In genomic region chr19:47263169-47263560, GRCh38 we compare ENCODE assay signal across 22 cellular contexts. TPM values are rescaled to one million over a fixed set of nuclear protein-coding genes. Genes with fewer than 3 reads are reported as not detected.
DNase-seq lines count a peak whose midpoint lies in the region; ATAC-seq, FAIRE-seq and TF ChIP-seq lines count a peak whose summit lies in the region.
"Had no signal": no experiment of that assay in that cellular context is flagged by ENCODE, and none has a peak within 500 bp of the region (broad histone marks: within the 10 kb centered on the region; RNA-seq: fewer than 3 reads in every experiment).

No MANE protein-coding gene starts in this region.

- TF ChIP-seq POLR2A in GM12878 (IDR thresholded peaks at IDR 0.05; ENCODE audit: low read depth, low read length), result no peak

- peaks cover 27% of the 10 kb centered on the region for H3K4me1 ChIP-seq in BLaER1
- H3K4me1 ChIP-seq in KMS-11 (ENCODE audit: low read depth, poor library complexity, severe bottlenecking), result peaks cover 28% of the 10 kb centered on the region
- peaks cover 10% of the 10 kb centered on the region for H3K4me1 ChIP-seq in GM12878 (ENCODE audit: control insufficient read depth, insufficient read depth, low read length)
- H3K4me1 ChIP-seq in neutrophil (ENCODE audit: control insufficient read depth in 1 of 2, insufficient read depth in 1 of 2, low read depth in 1 of 2, low read length in 1 of 2), result peaks cover 10 to 25% of the 10 kb centered on the region in 2 experiments

- no peak for DNase-seq in GM12878 (ENCODE audit: low read depth, low spot score)
- DNase-seq in DMS153 treated with DMSO at 0.1 percent for 48 hours (lab: John Stamatoyannopoulos, UW; ENCODE audit: unreplicated experiment), result no peak
- DNase-seq in activated CD4-positive, CD25-positive, alpha-beta regulatory T cell (lab: John Stamatoyannopoulos, UW), result no peak
- DNase-seq in HEK293T (ENCODE audit: extremely low spot score), result no peak
- no peak for DNase-seq in DMS79 treated with DMSO at 0.1 percent for 48 hours (lab: John Stamatoyannopoulos, UW)
- DNase-seq: CD4-positive, CD25-positive, alpha-beta regulatory T cell; COR-L47; DND-41; HFFc6; NCI-H1092 treated with DMSO at 0.1 percent for 48 hours; NCI-H1436 treated with DMSO at 0.1 percent for 48 hours; NCI-H1930; NCI-H226; NCI-H510A treated with DMSO at 0.1 percent for 48 hours; NCI-H774 had no signal

- POLR2A ChIA-PET in GM12878 (lab: Charles Lee), result interaction anchor here (0.6 to 2.6 kb wide), 3 partner anchors 9 to 393 kb away, joined by 3 to 22 read pairs (median 5); partner anchors contain the start of gene INAFM1
- POLR2A ChIA-PET in HEK293T (lab: Yijun Ruan, JAX), result no interaction called here

- H3K27ac ChIP-seq in BLaER1, result 0 out of 2 replicates have a peak overlapping the region, but pooled peaks have one; percentile 43
- H3K27ac ChIP-seq in KMS-11, result peak overlapping the region; percentile 71
- peak overlapping the region; percentile 30; the same call in 1 of the 2 replicates for H3K27ac ChIP-seq in GM12878 (ENCODE audit: control insufficient read depth, insufficient read depth)
- peak overlapping the region; percentile 82 for H3K27ac ChIP-seq in neutrophil

- SMC1A ChIA-PET in GM12878 (lab: Charles Lee; ENCODE audit: uncharacterized antibody, unreplicated experiment), result interaction anchor here (0.9 to 1.1 kb wide), 2 partner anchors 9 to 11 kb away, joined by 3 to 4 read pairs; partner anchors contain the start of gene INAFM1

- no peak for TF ChIP-seq EP300 in GM12878 (IDR thresholded peaks at IDR 0.05; ENCODE audit: borderline replicate concordance in 1 of 2, control insufficient read depth in 1 of 2, low read depth in 2 of 2, low read length in 2 of 2)

- H3K9me3 ChIP-seq in BLaER1 (no peaks in the 10 kb centered on the region), GM12878 (replicated peaks; ENCODE audit: control insufficient read depth, insufficient read depth, low read length) (no peaks in the 10 kb centered on the region), neutrophil (no peaks in the 10 kb centered on the region)

- 90% methylated on average over 6 of the region's 6 CpGs for WGBS in GM12878 (ENCODE audit: insufficient coverage, insufficient replicate concordance, low lambda C conversion rate, missing lambda C conversion rate)

- no peak overlapping the region for H3K9ac ChIP-seq in BLaER1
- H3K9ac ChIP-seq in KMS-11, result no peak overlapping the region
- no peak overlapping the region for H3K9ac ChIP-seq in GM12878 (ENCODE audit: control insufficient read depth, insufficient read depth, low read length)

- no TSS peak for BruUV-seq in GM12878 (replicated peaks; lab: Mats Ljungman, UMichigan)

- in situ Hi-C loops in GM12878 (cut with MboI), result no loop called here

- 0 out of 2 replicates have a peak, but pooled peaks cover 6% of the 10 kb centered on the region for H3K79me2 ChIP-seq in KMS-11 (ENCODE audit: insufficient read depth, low read depth)
- H3K79me2 ChIP-seq in GM12878 (ENCODE audit: control insufficient read depth, insufficient read depth, low read length), result peaks cover 2% of the 10 kb centered on the region

- intact Hi-C loops in GM12878 (cut with micrococcal nuclease; ENCODE audit: unreplicated experiment), result no loop called here

- peaks cover 31% of the 10 kb centered on the region for H4K20me1 ChIP-seq in BLaER1
- no peaks in the 10 kb centered on the region for H4K20me1 ChIP-seq in KMS-11 (ENCODE audit: insufficient read depth)
- no peaks in the 10 kb centered on the region for H4K20me1 ChIP-seq in GM12878 (ENCODE audit: control insufficient read depth, insufficient read depth)

- no peaks in the 10 kb centered on the region for H3K27me3 ChIP-seq in BLaER1
- H3K27me3 ChIP-seq in KMS-11 (ENCODE audit: insufficient read depth, low read depth), result no peaks in the 10 kb centered on the region
- no peaks in the 10 kb centered on the region for H3K27me3 ChIP-seq in GM12878 (replicated peaks in 1 of 2; ENCODE audit: control insufficient read depth in 2 of 2, insufficient read depth in 2 of 2, low read length in 1 of 2)
- H3K27me3 ChIP-seq in neutrophil, result no peaks in the 10 kb centered on the region

- H3K4me3 ChIP-seq in BLaER1 (no peak overlapping the region), KMS-11 (IDR thresholded peaks at IDR 0.05; ENCODE audit: insufficient read depth, low read depth, low read length) (no peak overlapping the region), GM12878 (no peak overlapping the region), neutrophil (ENCODE audit: low read depth in 1 of 2, low read length in 1 of 2) (no peak overlapping the region)

- CTCF ChIA-PET in GM12878 (lab: Yijun Ruan, JAX) (interaction anchor here (0.5 to 2.4 kb wide), 8 partner anchors 9 to 337 kb away, joined by 3 to 13 read pairs (median 3); partner anchors contain the start of gene INAFM1), HEK293T (lab: Yijun Ruan, JAX) (no interaction called here)

- peak; percentile 8; the same call in 1 of the 3 replicates for ATAC-seq in GM12878
- ATAC-seq: Right ventricle myocardium inferior had no signal

- H3K4me2 ChIP-seq in BLaER1 (0 out of 2 replicates have a peak overlapping the region, but pooled peaks have one; percentile 40), KMS-11 (peak overlapping the region; percentile 26; the same call in 1 of the 2 replicates), GM12878 (ENCODE audit: control insufficient read depth, insufficient read depth) (no peak overlapping the region)

- FAIRE-seq in GM12878 (lab: Jason Lieb, UNC), result no peak
- FAIRE-seq: A204.1, H1, RCC 7860 had no signal

- RAD21 ChIA-PET in GM12878 (lab: Charles Lee; ENCODE audit: unreplicated experiment), result interaction anchor here (0.7 kb wide), 1 partner anchor 19 kb away, joined by 4 read pairs; no protein-coding TSS in a partner anchor

- no peak for TF ChIP-seq RAD21 in GM12878 (IDR thresholded peaks at IDR 0.05; ENCODE audit: insufficient read depth, low read depth, low read length)

- TF ChIP-seq CTCF in KMS-11 (conservative IDR thresholded peaks at IDR 0.05; ENCODE audit: low read depth, low read length), result no peak
- TF ChIP-seq CTCF in GM12878 (IDR thresholded peaks at IDR 0.05 in 2 of 3, conservative IDR thresholded peaks at IDR 0.05 in 1 of 3; ENCODE audit: control insufficient read depth in 2 of 3, extremely low read depth in 1 of 3, insufficient read depth in 1 of 3, low read depth in 3 of 3, low read length in 3 of 3), result no peak
- no peak for TF ChIP-seq CTCF in neutrophil (IDR thresholded peaks at IDR 0.05)

- peaks cover 94% of the 10 kb centered on the region for H3K36me3 ChIP-seq in BLaER1
- H3K36me3 ChIP-seq in KMS-11 (ENCODE audit: insufficient read depth), result no peaks in the 10 kb centered on the region
- peaks cover 10 to 17% of the 10 kb centered on the region in 2 experiments; a peak in 3 of 4 replicates for H3K36me3 ChIP-seq in GM12878 (ENCODE audit: control insufficient read depth in 2 of 2, insufficient read depth in 2 of 2, low read length in 1 of 2)
- H3K36me3 ChIP-seq in neutrophil, result peaks cover 89% of the 10 kb centered on the region

- H2AFZ ChIP-seq in KMS-11 (ENCODE audit: low read depth) (no peak overlapping the region), GM12878 (ENCODE audit: control insufficient read depth, low read depth, low read length) (no peak overlapping the region)

RNA-seq across cellular contexts. Expression of gene CCDC9, which starts 6.8 kb away (rescaled TPM):
- total RNA-seq in GM12878 (2013; cell fraction: nucleolus; rRNA removed), result 10.2 and 14.9 TPM in 2 replicates
- total RNA-seq in GM12878 (2014; rRNA removed), result 6.4 and 7.1 TPM in 2 replicates
- 2.9 and 4.9 TPM in 2 replicates for total RNA-seq in GM12878 (2014; rRNA removed; fragmentation: Illumina TruSeq; extraction: Trizol)
- 16.7 and 17.5 TPM in 2 replicates for total RNA-seq in GM12878 (2021)
- 5.3 TPM for polyA plus RNA-seq in GM12878 (2011; ENCODE audit: low read depth)
- 3.3 and 3.9 TPM in 2 replicates for polyA plus RNA-seq in GM12878 (2011; rRNA removed)
- polyA plus RNA-seq in GM12878 (2011; cell fraction: cytosol; rRNA removed), result 4.2 and 4.4 TPM in 2 replicates
- 5.0 and 13.4 TPM in 2 replicates for polyA plus RNA-seq in GM12878 (2011; cell fraction: nucleus; rRNA removed)
- 13.9 and 24.3 TPM in 2 replicates for polyA plus RNA-seq in GM12878 (2012)
- polyA plus RNA-seq in GM12878 (2014; fragmentation: Illumina TruSeq; extraction: Trizol), result 1.7 and 7.7 TPM in 2 replicates
- polyA plus RNA-seq in GM12878 (2014; fragmentation: Nextera tagmentation; extraction: Ambion mirVana), result under 1 TPM in 1 of 2 experiments, not detected in 1; 0.18 TPM
- polyA plus RNA-seq in GM12878 (2014; rRNA removed), result 10.1 and 13.2 TPM in 2 replicates
- polyA plus RNA-seq in GM12878 (2016; fragmentation: Nextera tagmentation; extraction: Ambion mirVana), result 1 to 10 TPM; 6.9 to 9.1 TPM
- polyA minus RNA-seq in GM12878 (2011; rRNA and poly(A)+ RNA removed), result 3.0 and 4.8 TPM in 2 replicates
- 1.2 and 1.6 TPM in 2 replicates for polyA minus RNA-seq in GM12878 (2011; cell fraction: cytosol; rRNA and poly(A)+ RNA removed)
- polyA minus RNA-seq in GM12878 (2011; cell fraction: nucleus; rRNA and poly(A)+ RNA removed), result 2.0 and 2.3 TPM in 2 replicates

RNA-seq across cellular contexts. Expression of gene INAFM1, which starts 11.5 kb away (rescaled TPM):
- total RNA-seq in GM12878 (2013; cell fraction: nucleolus; rRNA removed), result 1.2 and 2.7 TPM in 2 replicates
- total RNA-seq in GM12878 (2014; rRNA removed), result 2.0 and 2.1 TPM in 2 replicates
- 0.51 and 0.63 TPM in 2 replicates for total RNA-seq in GM12878 (2014; rRNA removed; fragmentation: Illumina TruSeq; extraction: Trizol)
- 6.1 and 6.8 TPM in 2 replicates for total RNA-seq in GM12878 (2021)
- 0.46 TPM for polyA plus RNA-seq in GM12878 (2011; ENCODE audit: low read depth)
- 0.40 and 0.86 TPM in 2 replicates for polyA plus RNA-seq in GM12878 (2011; rRNA removed)
- 1.2 and 1.5 TPM in 2 replicates for polyA plus RNA-seq in GM12878 (2011; cell fraction: cytosol; rRNA removed)
- 4.8 and 6.7 TPM in 2 replicates for polyA plus RNA-seq in GM12878 (2011; cell fraction: nucleus; rRNA removed)
- polyA plus RNA-seq in GM12878 (2012), result 3.8 and 5.8 TPM in 2 replicates
- polyA plus RNA-seq in GM12878 (2014; fragmentation: Illumina TruSeq; extraction: Trizol), result 0.30 and 0.57 TPM in 2 replicates
- under 1 TPM in 1 of 2 experiments, not detected in 1; 0.58 TPM for polyA plus RNA-seq in GM12878 (2014; fragmentation: Nextera tagmentation; extraction: Ambion mirVana)
- polyA plus RNA-seq in GM12878 (2014; rRNA removed), result 4.5 and 4.8 TPM in 2 replicates
- polyA plus RNA-seq in GM12878 (2016; fragmentation: Nextera tagmentation; extraction: Ambion mirVana), result 1 to 10 TPM; 1.1 to 1.4 TPM
- 0.57 TPM in 1 of 2 replicates, not detected in the other for polyA minus RNA-seq in GM12878 (2011; rRNA and poly(A)+ RNA removed)
- polyA minus RNA-seq in GM12878 (2011; cell fraction: cytosol; rRNA and poly(A)+ RNA removed), result 0.94 TPM in 1 of 2 replicates, not detected in the other
- 1.5 and 2.1 TPM in 2 replicates for polyA minus RNA-seq in GM12878 (2011; cell fraction: nucleus; rRNA and poly(A)+ RNA removed)

RNA-seq across cellular contexts. Expression of gene BBC3, which starts 32.2 kb away (rescaled TPM):
- 12.0 and 13.5 TPM in 2 replicates for total RNA-seq in GM12878 (2013; cell fraction: nucleolus; rRNA removed)
- total RNA-seq in GM12878 (2014; rRNA removed) (14.0 and 15.2 TPM in 2 replicates), GM12878 (2014; rRNA removed; fragmentation: Illumina TruSeq; extraction: Trizol) (6.2 and 6.5 TPM in 2 replicates), GM12878 (2021) (17.9 and 18.1 TPM in 2 replicates)
- polyA plus RNA-seq in GM12878 (2011; ENCODE audit: low read depth), result 2.0 TPM
- polyA plus RNA-seq in GM12878 (2011; rRNA removed) (5.2 and 7.6 TPM in 2 replicates), GM12878 (2014; fragmentation: Illumina TruSeq; extraction: Trizol) (0.24 and 2.2 TPM in 2 replicates), GM12878 (2014; fragmentation: Nextera tagmentation; extraction: Ambion mirVana) (under 1 TPM; 0.10 to 0.27 TPM), GM12878 (2014; rRNA removed) (17.2 and 21.2 TPM in 2 replicates), GM12878 (2016; fragmentation: Nextera tagmentation; extraction: Ambion mirVana) (1 to 10 TPM; 7.5 to 7.8 TPM)
- 11.6 and 16.6 TPM in 2 replicates for polyA plus RNA-seq in GM12878 (2011; cell fraction: cytosol; rRNA removed)
- 17.5 and 18.4 TPM in 2 replicates for polyA plus RNA-seq in GM12878 (2011; cell fraction: nucleus; rRNA removed)
- polyA plus RNA-seq in GM12878 (2012), result 13.0 and 15.8 TPM in 2 replicates
- polyA minus RNA-seq in GM12878 (2011; rRNA and poly(A)+ RNA removed), result 4.2 and 8.8 TPM in 2 replicates
- 7.2 and 9.5 TPM in 2 replicates for polyA minus RNA-seq in GM12878 (2011; cell fraction: cytosol; rRNA and poly(A)+ RNA removed)
- 5.4 and 8.3 TPM in 2 replicates for polyA minus RNA-seq in GM12878 (2011; cell fraction: nucleus; rRNA and poly(A)+ RNA removed)

RNA-seq across cellular contexts. Expression of gene C5AR1, which starts 46.5 kb away (rescaled TPM):
- 1.2 and 1.5 TPM in 2 replicates for total RNA-seq in GM12878 (2013; cell fraction: nucleolus; rRNA removed)
- total RNA-seq in GM12878 (2014; rRNA removed) (0.05 and 0.17 TPM in 2 replicates), GM12878 (2014; rRNA removed; fragmentation: Illumina TruSeq; extraction: Trizol) (0.04 and 0.09 TPM in 2 replicates), GM12878 (2021) (0.13 and 0.26 TPM in 2 replicates)
- 0.10 TPM for polyA plus RNA-seq in GM12878 (2011; ENCODE audit: low read depth)
- polyA plus RNA-seq in GM12878 (2011; rRNA removed) (0.40 and 1.5 TPM in 2 replicates), GM12878 (2014; fragmentation: Illumina TruSeq; extraction: Trizol) (0.15 TPM in 1 of 2 replicates, not detected in the other), GM12878 (2014; fragmentation: Nextera tagmentation; extraction: Ambion mirVana) (under 1 TPM; 0.07 to 0.19 TPM), GM12878 (2014; rRNA removed) (0.06 and 0.15 TPM in 2 replicates), GM12878 (2016; fragmentation: Nextera tagmentation; extraction: Ambion mirVana) (under 1 TPM; 0.27 to 0.29 TPM)
- 1.1 and 1.3 TPM in 2 replicates for polyA plus RNA-seq in GM12878 (2011; cell fraction: cytosol; rRNA removed)
- polyA plus RNA-seq in GM12878 (2011; cell fraction: nucleus; rRNA removed), result 0.55 and 1.2 TPM in 2 replicates
- 0.32 and 0.46 TPM in 2 replicates for polyA plus RNA-seq in GM12878 (2012)
- polyA minus RNA-seq in GM12878 (2011; rRNA and poly(A)+ RNA removed), result 0.67 and 1.9 TPM in 2 replicates
- 0.94 and 2.4 TPM in 2 replicates for polyA minus RNA-seq in GM12878 (2011; cell fraction: cytosol; rRNA and poly(A)+ RNA removed)
- polyA minus RNA-seq in GM12878 (2011; cell fraction: nucleus; rRNA and poly(A)+ RNA removed), result 0.12 and 0.19 TPM in 2 replicates
- total RNA-seq: H1 had no signal

Comparison
In these comparisons a context has a peak if more than half of its experiments do, and no peak if none do; other contexts are left out.
1. H3K27ac ChIP-seq: peak in every context shown above with its lines; median percentile 82 in neutrophil; 71 in KMS-11; 43 in BLaER1; 30 in GM12878.